8 cellular contexts compared by ENCODE assay signal in the genomic region with DNA sequence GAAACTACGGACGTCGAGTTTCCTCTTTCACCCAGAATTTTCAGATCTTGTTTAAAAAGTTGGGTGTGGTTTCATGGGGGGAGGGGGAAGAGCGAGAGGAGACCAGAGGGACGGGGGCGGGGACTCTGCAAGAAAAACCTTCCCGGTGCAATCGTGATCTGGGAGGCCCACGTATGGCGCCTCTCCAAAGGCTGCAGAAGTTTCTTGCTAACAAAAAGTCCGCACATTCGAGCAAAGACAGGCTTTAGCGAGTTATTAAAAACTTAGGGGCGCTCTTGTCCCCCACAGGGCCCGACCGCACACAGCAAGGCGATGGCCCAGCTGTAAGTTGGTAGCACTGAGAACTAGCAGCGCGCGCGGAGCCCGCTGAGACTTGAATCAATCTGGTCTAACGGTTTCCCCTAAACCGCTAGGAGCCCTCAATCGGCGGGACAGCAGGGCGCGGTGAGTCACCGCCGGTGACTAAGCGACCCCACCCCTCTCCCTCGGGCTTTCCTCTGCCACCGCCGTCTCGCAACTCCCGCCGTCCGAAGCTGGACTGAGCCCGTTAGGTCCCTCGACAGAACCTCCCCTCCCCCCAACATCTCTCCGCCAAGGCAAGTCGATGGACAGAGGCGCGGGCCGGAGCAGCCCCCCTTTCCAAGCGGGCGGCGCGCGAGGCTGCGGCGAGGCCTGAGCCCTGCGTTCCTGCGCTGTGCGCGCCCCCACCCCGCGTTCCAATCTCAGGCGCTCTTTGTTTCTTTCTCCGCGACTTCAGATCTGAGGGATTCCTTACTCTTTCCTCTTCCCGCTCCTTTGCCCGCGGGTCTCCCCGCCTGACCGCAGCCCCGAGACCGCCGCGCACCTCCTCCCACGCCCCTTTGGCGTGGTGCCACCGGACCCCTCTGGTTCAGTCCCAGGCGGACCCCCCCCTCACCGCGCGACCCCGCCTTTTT. TPM values are rescaled to one million over a fixed set of nuclear protein-coding genes. Genes with fewer than 3 reads are reported as not detected.
DNase-seq lines count a peak whose midpoint lies in the region; ATAC-seq, FAIRE-seq and TF ChIP-seq lines count a peak whose summit lies in the region.

A gene (plus strand): TSS at position 161 of the 935 bp plus-strand sequence. CDS start 1,182 bp downstream, outside the sequence.

- DNase-seq in GM13977 (ENCODE audit: low spot score): peak; percentile 54
- DNase-seq in NOMO-1 treated with dmso at 0.1 percent for 144 hours (lab: John Stamatoyannopoulos, UW; ENCODE audit: unreplicated experiment): peak; percentile 87
- DNase-seq in activated CD8-positive, alpha-beta memory T cell treated with anti-CD3 and anti-CD28 coated beads, Interleukin-2, amount 50 U/mL, for 48 hours: peak; percentile 91
- peak; percentile 97 for DNase-seq in endothelial cell of umbilical vein (ENCODE audit: low read depth, low spot score)
- DNase-seq in mucosa of gallbladder (ENCODE audit: low spot score): peak; percentile 71
- DNase-seq in stimulated activated CD8-positive, alpha-beta memory T cell treated with anti-CD3 and anti-CD28 coated beads, Interleukin-4, amount 100 ng/mL, for 1 hour (ENCODE audit: low read depth in 2 of 2, low spot score in 1 of 2): peak; percentile 70 to 81
- DNase-seq in NCI-H1105 (lab: John Stamatoyannopoulos, UW): no peak

- in situ Hi-C loops in GM13977 (cut with MboI; ENCODE audit: low pct_unique_long_range_greater_than_20kb, low sequenced_read_pairs, unreplicated experiment): no loop called here

- H3K36me3 ChIP-seq in endothelial cell of umbilical vein (ENCODE audit: control insufficient read depth in 2 of 2, extremely low read depth in 1 of 2, insufficient read depth in 2 of 2, low read length in 2 of 2): peaks cover 0 to 29% of the 10 kb centered on the region in 2 experiments

- no peaks in the 10 kb centered on the region for H3K9me1 ChIP-seq in endothelial cell of umbilical vein (replicated peaks; ENCODE audit: control insufficient read depth, extremely low read depth, insufficient read depth, low read length)

- H3K4me3 ChIP-seq in endothelial cell of umbilical vein (replicated peaks in 1 of 3; ENCODE audit: insufficient read depth in 1 of 3, low read depth in 1 of 3, low read length in 3 of 3): peak within 1 kb of the TSS; percentile 66 to 87 (median 83)

- H3K9me3 ChIP-seq in endothelial cell of umbilical vein (replicated peaks; ENCODE audit: control insufficient read depth, insufficient read depth, low read length): no peaks in the 10 kb centered on the region

- no TSS peak for BruUV-seq in endothelial cell of umbilical vein (replicated peaks; lab: Mats Ljungman, UMichigan)

- peak within 1 kb of the TSS; percentile 99 for H3K4me2 ChIP-seq in endothelial cell of umbilical vein (ENCODE audit: insufficient read depth, low read length)

- ATAC-seq in HG02763 (IDR thresholded peaks at IDR 0.05; ENCODE audit: unreplicated experiment): peak; percentile 33

- dilution Hi-C loops in endothelial cell of umbilical vein (cut with MboI; ENCODE audit: extremely low pct_ligation_motif_present, low sequenced_read_pairs): no loop called here

- H3K4me1 ChIP-seq in endothelial cell of umbilical vein (ENCODE audit: control insufficient read depth, extremely low read depth, insufficient read depth, low read length): peaks cover 25% of the 10 kb centered on the region

- H3K27ac ChIP-seq in endothelial cell of umbilical vein (ENCODE audit: insufficient read depth, low read depth, low read length): peak within 1 kb of the TSS; percentile 99

- H3K9ac ChIP-seq in endothelial cell of umbilical vein (replicated peaks; ENCODE audit: extremely low read depth, insufficient read depth, low read length): peak within 1 kb of the TSS; percentile 100

- TF ChIP-seq CTCF in GM13977 (IDR thresholded peaks at IDR 0.05; ENCODE audit: extremely low read depth, insufficient read depth, missing control alignments) (no peak), endothelial cell of umbilical vein (IDR thresholded peaks at IDR 0.05; ENCODE audit: extremely low read depth in 1 of 2, insufficient read depth in 1 of 2, low read depth in 1 of 2, low read length in 2 of 2) (peak in 1 of 2 donors; percentile 16)

- H4K20me1 ChIP-seq in endothelial cell of umbilical vein (replicated peaks; ENCODE audit: control insufficient read depth, extremely low read depth, insufficient read depth, low read length): peaks cover 15% of the 10 kb centered on the region

- intact Hi-C loops in endothelial cell of umbilical vein (cut with micrococcal nuclease): loop anchor here (1.0 to 2.0 kb wide), 13 partner anchors 12 to 400 kb away; a partner anchor contains a TSS

- H2AFZ ChIP-seq in endothelial cell of umbilical vein (ENCODE audit: low read depth, low read length): peak within 1 kb of the TSS; percentile 6

- H3K27me3 ChIP-seq in endothelial cell of umbilical vein (ENCODE audit: control insufficient read depth in 2 of 2, insufficient read depth in 2 of 2, low read length in 2 of 2): no peaks in the 10 kb centered on the region

- peak; percentile 92 for TF ChIP-seq POLR2A in endothelial cell of umbilical vein (IDR thresholded peaks at IDR 0.05; ENCODE audit: low read depth, low read length)

- CTCF ChIA-PET in endothelial cell of umbilical vein (lab: Charles Lee): interaction anchor here (0.6 to 5.8 kb wide), 17 partner anchors 8 to 260 kb away, joined by 3 to 46 read pairs (median 5); a partner anchor contains a TSS

- POLR2A ChIA-PET in endothelial cell of umbilical vein (lab: Charles Lee): interaction anchor here (0.6 to 3.6 kb wide), 17 partner anchors 10 to 411 kb away, joined by 3 to 33 read pairs (median 7); a partner anchor contains a TSS

- FAIRE-seq in endothelial cell of umbilical vein (lab: Jason Lieb, UNC): peak; percentile 88

- peaks cover 44% of the 10 kb centered on the region for H3K79me2 ChIP-seq in endothelial cell of umbilical vein (ENCODE audit: control insufficient read depth, insufficient read depth, low read length)

TF ChIP-seq in endothelial cell of umbilical vein, 7 proteins besides CTCF, POLR2A, EP300 and RAD21:
- TF ChIP-seq FOS (IDR thresholded peaks at IDR 0.05; ENCODE audit: borderline replicate concordance, insufficient read depth, low read length) (peak; percentile 99), MYC (IDR thresholded peaks at IDR 0.05; ENCODE audit: low read depth, low read length) (peak; percentile 15), POLR2AphosphoS5 (IDR thresholded peaks at IDR 0.05; ENCODE audit: insufficient read depth, low read depth, low read length) (peak; percentile 99), EZH2 (IDR thresholded peaks at IDR 0.05; ENCODE audit: borderline replicate concordance, low read depth, low read length, severe bottlenecking) (no peak), JUN (IDR thresholded peaks at IDR 0.05; ENCODE audit: borderline replicate concordance, insufficient read depth, insufficient read length, low read depth) (peak; percentile 92)

RNA-seq across cellular contexts. Expression of the gene that starts here (rescaled TPM):
- total RNA-seq in endothelial cell of umbilical vein: 5,754 and 5,781 TPM in 2 replicates
- polyA plus RNA-seq in endothelial cell of umbilical vein: 5,699 and 8,361 TPM in 2 replicates
- 5,912 and 6,029 TPM in 2 replicates for polyA plus RNA-seq in endothelial cell of umbilical vein (2011; cell fraction: cytosol; rRNA removed)
- 4,094 and 4,300 TPM in 2 replicates for polyA plus RNA-seq in endothelial cell of umbilical vein (2011; cell fraction: nucleus; rRNA removed)
- polyA plus RNA-seq in endothelial cell of umbilical vein (2012): 4,943 and 4,968 TPM in 2 replicates
- polyA minus RNA-seq in endothelial cell of umbilical vein: 4,544 and 4,712 TPM in 2 replicates
- 370 TPM for polyA minus RNA-seq in endothelial cell of umbilical vein (2011; cell fraction: cytosol; rRNA and poly(A)+ RNA removed)
- polyA minus RNA-seq in endothelial cell of umbilical vein (2011; cell fraction: nucleus; rRNA and poly(A)+ RNA removed): 1,556 and 2,259 TPM in 2 replicates
- 477 TPM for total RNA-seq in mucosa of gallbladder

Comparison
In these comparisons a context has a peak if more than half of its experiments do, and no peak if none do; other contexts are left out.
1. RNA of the gene that starts here (total RNA-seq): 5,754 to 5,781 TPM in endothelial cell of umbilical vein; 477 TPM in mucosa of gallbladder (single experiment); every median in the first group is over 10 times any median in the second.